Comparison of ENCODE assay signal across 30 cellular contexts in the genomic region with DNA sequence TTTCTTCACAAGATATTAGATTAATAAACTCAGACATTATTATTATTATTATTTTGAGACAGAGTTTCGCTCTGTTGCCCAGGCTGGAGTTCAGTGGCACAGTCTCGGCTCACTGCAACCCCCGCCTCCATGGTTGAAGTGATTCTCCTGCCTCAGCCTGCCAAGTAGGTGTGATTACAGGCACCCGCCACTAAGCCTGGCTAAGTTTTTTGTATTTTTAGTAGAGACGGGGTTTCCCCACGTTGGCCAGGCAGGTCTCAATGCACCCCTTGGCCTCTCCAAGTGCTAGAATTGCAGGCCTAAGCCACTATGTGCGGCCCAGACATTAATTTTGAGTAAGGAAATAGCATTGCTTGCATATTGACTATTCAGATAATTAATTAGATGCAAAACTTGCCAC.
"Had no signal": no experiment of that assay in that cellular context is flagged by ENCODE, and none has a peak within 500 bp of the region (broad histone marks: within the 10 kb centered on the region; RNA-seq: fewer than 3 reads in every experiment).

No MANE protein-coding gene starts in this region.

- H3K27ac Mint-ChIP-seq: effector memory CD8-positive, alpha-beta T cell; immature natural killer cell; naive B cell; natural killer cell treated with Interleukin-12 subunit alpha and Interleukin-12 subunit beta and Interleukin-15 and Interleukin-18, amount 100 ng/mL, for 72 hours; progenitor cell of endocrine pancreas; stimulated activated effector memory CD8-positive, alpha-beta T cell treated with anti-CD3 and anti-CD28 coated beads, Interleukin-12 subunit alpha, Interleukin-12 subunit beta, amount 100 ng/mL, for 72 hours had no signal

- H3K4me3 Mint-ChIP-seq: effector memory CD8-positive, alpha-beta T cell; immature natural killer cell; naive B cell; natural killer cell treated with Interleukin-12 subunit alpha and Interleukin-12 subunit beta and Interleukin-15 and Interleukin-18, amount 100 ng/mL, for 72 hours; neural crest cell; stimulated activated effector memory CD8-positive, alpha-beta T cell treated with anti-CD3 and anti-CD28 coated beads, Interleukin-12 subunit alpha, Interleukin-12 subunit beta, amount 100 ng/mL, for 72 hours had no signal

- H3K9me3 Mint-ChIP-seq: neural crest cell had no signal

- H3K4me1 Mint-ChIP-seq: immature natural killer cell; naive B cell; stimulated activated effector memory CD8-positive, alpha-beta T cell treated with anti-CD3 and anti-CD28 coated beads, Interleukin-12 subunit alpha, Interleukin-12 subunit beta, amount 100 ng/mL, for 72 hours had no signal

- H3K4me3 ChIP-seq: coronary artery, gastroesophageal sphincter, heart right ventricle, lower lobe of right lung, right atrium auricular region, smooth muscle cell, stomach, thyroid gland, vagina had no signal

- H3K79me2 ChIP-seq: parathyroid adenoma had no signal

- H2AFZ ChIP-seq: parathyroid adenoma had no signal

- H3K9ac ChIP-seq: parathyroid adenoma had no signal

- H3K4me1 ChIP-seq: gastroesophageal sphincter, heart right ventricle, lower lobe of right lung, parathyroid adenoma, right atrium auricular region, stomach, thyroid gland, vagina had no signal

- ATAC-seq: effector memory CD8-positive, alpha-beta T cell; esophagus mucosa; gastroesophageal sphincter; heart right ventricle; left ventricle myocardium superior; lower lobe of right lung; natural killer cell treated with Interleukin-12 subunit alpha and Interleukin-12 subunit beta and Interleukin-15 and Interleukin-18, amount 100 ng/mL, for 72 hours; sciatic nerve; stimulated activated effector memory CD8-positive, alpha-beta T cell treated with anti-CD3 and anti-CD28 coated beads, Interleukin-12 subunit alpha, Interleukin-12 subunit beta, amount 100 ng/mL, for 72 hours had no signal

- H3K27me3 ChIP-seq: gastroesophageal sphincter, heart right ventricle, right atrium auricular region, stomach, thyroid gland, vagina had no signal

- H3K4me2 ChIP-seq: smooth muscle cell had no signal

- H3K27me3 Mint-ChIP-seq: effector memory CD8-positive, alpha-beta T cell; naive B cell; natural killer cell treated with Interleukin-12 subunit alpha and Interleukin-12 subunit beta and Interleukin-15 and Interleukin-18, amount 100 ng/mL, for 72 hours; progenitor cell of endocrine pancreas had no signal

- H3K9me3 ChIP-seq: gastroesophageal sphincter, heart right ventricle, lower lobe of right lung, right atrium auricular region, stomach, thyroid gland, vagina had no signal

- DNase-seq: dermis blood vessel endothelial cell; effector memory CD8-positive, alpha-beta T cell; foreskin fibroblast; heart right ventricle; hippocampal formation; immature natural killer cell; islet precursor cell; kidney glomerular epithelial cell; left ventricle myocardium superior; lower lobe of right lung; naive B cell; stimulated activated CD4-positive, alpha-beta T cell treated with anti-CD3 and anti-CD28 coated beads, Interleukin-2, amount 100 ng/mL, for 24 hours; stimulated activated CD4-positive, alpha-beta T cell treated with anti-CD3 and anti-CD28 coated beads, Interleukin-4, amount 100 ng/mL, for 24 hours; stimulated activated naive CD4-positive, alpha-beta T cell treated with Interleukin-2 at 50 U/mL for 16 hours; stomach; trophoblast cell had no signal

- H3K36me3 ChIP-seq: gastroesophageal sphincter, heart right ventricle, lower lobe of right lung, right atrium auricular region, stomach, thyroid gland, vagina had no signal

- H3K27ac ChIP-seq: coronary artery, epithelial cell of prostate, gastroesophageal sphincter, heart right ventricle, lower lobe of right lung, parathyroid adenoma, right atrium auricular region, stomach, thyroid gland, vagina had no signal

- H3K36me3 Mint-ChIP-seq: immature natural killer cell; naive B cell; natural killer cell treated with Interleukin-12 subunit alpha and Interleukin-12 subunit beta and Interleukin-15 and Interleukin-18, amount 100 ng/mL, for 72 hours; stimulated activated effector memory CD8-positive, alpha-beta T cell treated with anti-CD3 and anti-CD28 coated beads, Interleukin-12 subunit alpha, Interleukin-12 subunit beta, amount 100 ng/mL, for 72 hours had no signal
